18 cellular contexts compared by ENCODE assay signal in genomic region chr7:50648570-50649169, GRCh38.
DNase-seq lines count a peak whose midpoint lies in the region; ATAC-seq, FAIRE-seq and TF ChIP-seq lines count a peak whose summit lies in the region.
"Had no signal": no experiment of that assay in that cellular context is flagged by ENCODE, and none has a peak within 500 bp of the region (broad histone marks: within the 10 kb centered on the region; RNA-seq: fewer than 3 reads in every experiment).

No MANE protein-coding gene starts in this region.

- TF ChIP-seq EP300 in GM12878 (IDR thresholded peaks at IDR 0.05; ENCODE audit: borderline replicate concordance in 1 of 2, control insufficient read depth in 1 of 2, low read depth in 2 of 2, low read length in 2 of 2) = no peak

- RAD21 ChIA-PET in GM12878 (lab: Charles Lee; ENCODE audit: unreplicated experiment) = no interaction called here

- H3K4me3 ChIP-seq in GM12878 = no peak overlapping the region
- H3K4me3 ChIP-seq: BLaER1 treated with 17β-estradiol and CSF1 and Interleukin-3, amounts not matched to agents 10 nM and 100 nM; SJCRH30 had no signal

- intact Hi-C loops in GM12878 (cut with micrococcal nuclease; ENCODE audit: unreplicated experiment) = no loop called here

- H3K27me3 ChIP-seq in GM12878 (replicated peaks in 1 of 2; ENCODE audit: control insufficient read depth in 2 of 2, insufficient read depth in 2 of 2, low read length in 1 of 2) = peaks cover 0 to 3% of the 10 kb centered on the region in 2 experiments; a peak in 1 of 4 replicates
- H3K27me3 ChIP-seq: BLaER1 treated with 17β-estradiol and CSF1 and Interleukin-3, amounts not matched to agents 10 nM and 100 nM; SJCRH30 had no signal

- no peaks in the 10 kb centered on the region for H3K36me3 ChIP-seq in GM12878 (ENCODE audit: control insufficient read depth in 2 of 2, insufficient read depth in 2 of 2, low read length in 1 of 2)
- H3K36me3 ChIP-seq: SJCRH30 had no signal

- H3K9ac ChIP-seq in GM12878 (ENCODE audit: control insufficient read depth, insufficient read depth, low read length) = no peak overlapping the region
- H3K9ac ChIP-seq: BLaER1 treated with 17β-estradiol and CSF1 and Interleukin-3, amounts not matched to agents 10 nM and 100 nM; KMS-11 had no signal

- no peak overlapping the region for H3K27ac ChIP-seq in GM12878 (ENCODE audit: control insufficient read depth, insufficient read depth)
- H3K27ac ChIP-seq: BLaER1 treated with 17β-estradiol and CSF1 and Interleukin-3, amounts not matched to agents 10 nM and 100 nM; KMS-11; RWPE1; SJCRH30 had no signal

- FAIRE-seq in GM12878 (lab: Jason Lieb, UNC) = no peak

- peaks cover 30% of the 10 kb centered on the region for H3K36me3 Mint-ChIP-seq in neural crest cell (ENCODE audit: low read depth)
- H3K36me3 Mint-ChIP-seq: CD8-positive, alpha-beta T cell had no signal

- CTCF ChIA-PET in GM12878 (lab: Yijun Ruan, JAX) = interaction anchor here (1.1 to 1.3 kb wide), 2 partner anchors 14 to 15 kb away, joined by 3 read pairs; no protein-coding TSS in a partner anchor

- no peaks in the 10 kb centered on the region for H3K9me3 ChIP-seq in GM12878 (replicated peaks; ENCODE audit: control insufficient read depth, insufficient read depth, low read length)
- H3K9me3 ChIP-seq: BLaER1 treated with 17β-estradiol and CSF1 and Interleukin-3, amounts not matched to agents 10 nM and 100 nM; SJCRH30 had no signal

- no TSS peak for BruUV-seq in GM12878 (replicated peaks; lab: Mats Ljungman, UMichigan)

- peak; percentile 50 for DNase-seq in COLO829 (ENCODE audit: low spot score)
- peak; percentile 8 for DNase-seq in D341Med (ENCODE audit: low spot score)
- DNase-seq in GM12878 (ENCODE audit: low read depth, low spot score) = no peak
- DNase-seq in neural crest cell (ENCODE audit: low read depth, low spot score) = no peak
- DNase-seq in retina = no peak
- no peak for DNase-seq in iPS-NIHi11 (ENCODE audit: low spot score)
- DNase-seq: DMS79 treated with DMSO at 0.1 percent for 48 hours, GOT3, NCI-H1417, NCI-H1930, NCI-H226, NCI-H524, SJCRH30 had no signal

- SMC1A ChIA-PET in GM12878 (lab: Charles Lee; ENCODE audit: uncharacterized antibody, unreplicated experiment) = no interaction called here

- no peak overlapping the region for H2AFZ ChIP-seq in GM12878 (ENCODE audit: control insufficient read depth, low read depth, low read length)

- no peaks in the 10 kb centered on the region for H3K4me1 ChIP-seq in GM12878 (ENCODE audit: control insufficient read depth, insufficient read depth, low read length)
- H3K4me1 ChIP-seq: SJCRH30 had no signal

- in situ Hi-C loops in GM12878 (cut with MboI) = no loop called here

- no peaks in the 10 kb centered on the region for H4K20me1 ChIP-seq in GM12878 (ENCODE audit: control insufficient read depth, insufficient read depth)

- H3K4me3 Mint-ChIP-seq in neural crest cell = no peak overlapping the region
- H3K4me3 Mint-ChIP-seq: CD8-positive, alpha-beta T cell had no signal

- H3K9me3 Mint-ChIP-seq in neural crest cell = no peaks in the 10 kb centered on the region
- H3K9me3 Mint-ChIP-seq: CD8-positive, alpha-beta T cell had no signal

- H3K79me2 ChIP-seq in GM12878 (ENCODE audit: control insufficient read depth, insufficient read depth, low read length) = no peaks in the 10 kb centered on the region

- H3K4me2 ChIP-seq in GM12878 (ENCODE audit: control insufficient read depth, insufficient read depth) = no peak overlapping the region
- H3K4me2 ChIP-seq: BLaER1 treated with 17β-estradiol and CSF1 and Interleukin-3, amounts not matched to agents 10 nM and 100 nM; KMS-11 had no signal

- TF ChIP-seq RAD21 in GM12878 (IDR thresholded peaks at IDR 0.05; ENCODE audit: insufficient read depth, low read depth, low read length) = no peak

- H3K4me1 Mint-ChIP-seq in neural crest cell = peaks cover 29% of the 10 kb centered on the region

- ATAC-seq in GM12878 (no peak), HG03469 (IDR thresholded peaks at IDR 0.05; ENCODE audit: unreplicated experiment) (no peak)
- ATAC-seq: CD8-positive, alpha-beta T cell had no signal

- H3K27me3 Mint-ChIP-seq in neural crest cell (ENCODE audit: low read depth) = no peaks in the 10 kb centered on the region

- TF ChIP-seq POLR2A in GM12878 (IDR thresholded peaks at IDR 0.05; ENCODE audit: low read depth, low read length) = no peak

- TF ChIP-seq CTCF in GM12878 (IDR thresholded peaks at IDR 0.05 in 2 of 3, conservative IDR thresholded peaks at IDR 0.05 in 1 of 3; ENCODE audit: control insufficient read depth in 2 of 3, extremely low read depth in 1 of 3, insufficient read depth in 1 of 3, low read depth in 3 of 3, low read length in 3 of 3) (no peak), neural crest cell (conservative IDR thresholded peaks at IDR 0.05) (no peak)

- WGBS in GM12878 (ENCODE audit: insufficient coverage, insufficient replicate concordance, low lambda C conversion rate, missing lambda C conversion rate) = 13% methylated on average over 8 of the region's 8 CpGs

- H3K27ac Mint-ChIP-seq in neural crest cell (ENCODE audit: unreplicated experiment) = peak overlapping the region; percentile 54
- H3K27ac Mint-ChIP-seq: CD8-positive, alpha-beta T cell had no signal

- POLR2A ChIA-PET in GM12878 (lab: Charles Lee) = no interaction called here

TF ChIP-seq in GM12878, 131 proteins besides CTCF, POLR2A, EP300 and RAD21:
- peak; percentile 30; the same call in 1 of the 2 replicates for TF ChIP-seq NR2F1 (conservative IDR thresholded peaks at IDR 0.05)
- TF ChIP-seq, protein P1, sequence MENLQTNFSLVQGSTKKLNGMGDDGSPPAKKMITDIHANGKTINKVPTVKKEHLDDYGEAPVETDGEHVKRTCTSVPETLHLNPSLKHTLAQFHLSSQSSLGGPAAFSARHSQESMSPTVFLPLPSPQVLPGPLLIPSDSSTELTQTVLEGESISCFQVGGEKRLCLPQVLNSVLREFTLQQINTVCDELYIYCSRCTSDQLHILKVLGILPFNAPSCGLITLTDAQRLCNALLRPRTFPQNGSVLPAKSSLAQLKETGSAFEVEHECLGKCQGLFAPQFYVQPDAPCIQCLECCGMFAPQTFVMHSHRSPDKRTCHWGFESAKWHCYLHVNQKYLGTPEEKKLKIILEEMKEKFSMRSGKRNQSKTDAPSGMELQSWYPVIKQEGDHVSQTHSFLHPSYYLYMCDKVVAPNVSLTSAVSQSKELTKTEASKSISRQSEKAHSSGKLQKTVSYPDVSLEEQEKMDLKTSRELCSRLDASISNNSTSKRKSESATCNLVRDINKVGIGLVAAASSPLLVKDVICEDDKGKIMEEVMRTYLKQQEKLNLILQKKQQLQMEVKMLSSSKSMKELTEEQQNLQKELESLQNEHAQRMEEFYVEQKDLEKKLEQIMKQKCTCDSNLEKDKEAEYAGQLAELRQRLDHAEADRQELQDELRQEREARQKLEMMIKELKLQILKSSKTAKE (IDR thresholded peaks at IDR 0.05; ENCODE audit: low read depth, poor library complexity, severe bottlenecking) = no peak

Comparison
In these comparisons a context has a peak if more than half of its experiments do, and no peak if none do; other contexts are left out.
1. DNase-seq: peak in COLO829 (single experiment) and D341Med (single experiment); none in GM12878 (single experiment), neural crest cell (single experiment), retina (single experiment) and iPS-NIHi11 (single experiment).